27 cellular contexts compared by ENCODE assay signal in genomic region chr7:5432691-5433090, GRCh38. TPM values are rescaled to one million over a fixed set of nuclear protein-coding genes. Genes with fewer than 3 reads are reported as not detected.
A peak's percentile ranks its signal among the peaks of the same experiment; 100 is the strongest.
DNase-seq lines count a peak whose midpoint lies in the region; ATAC-seq, FAIRE-seq and TF ChIP-seq lines count a peak whose summit lies in the region.
"Had no signal": no experiment of that assay in that cellular context is flagged by ENCODE, and none has a peak within 500 bp of the region (broad histone marks: within the 10 kb centered on the region; RNA-seq: fewer than 3 reads in every experiment).

No MANE protein-coding gene starts in this region.

- H2AFZ ChIP-seq in K562 (ENCODE audit: low read depth, low read length), result no peak overlapping the region

- in situ Hi-C loops in K562 (cut with MboI), result no loop called here

- H3K36me3 Mint-ChIP-seq in WTC11 (peaks cover 27% of the 10 kb centered on the region), neural crest cell (ENCODE audit: low read depth) (peaks cover 13% of the 10 kb centered on the region)

- H3K79me2 ChIP-seq in K562 (ENCODE audit: control insufficient read depth, insufficient read depth, low read length), result peaks cover 25% of the 10 kb centered on the region

- no peak for TF ChIP-seq RAD21 in K562 (CRISPR knock-in tag; conservative IDR thresholded peaks at IDR 0.05 in 1 of 2, IDR thresholded peaks at IDR 0.05 in 1 of 2)

- no peak for TF ChIP-seq POLR2A in K562 (conservative IDR thresholded peaks at IDR 0.05)

- CTCF ChIA-PET in RWPE1 (lab: Yijun Ruan, JAX), result no interaction called here
- CTCF ChIA-PET in WTC11 (lab: Charles Lee), result no interaction called here
- CTCF ChIA-PET in K562 (lab: Yijun Ruan, JAX; ENCODE audit: low intra/inter-chr PET ratio), result no interaction called here

- no TSS peak for BruUV-seq in K562 (replicated peaks; lab: Mats Ljungman, UMichigan)

- no peak overlapping the region for H3K27ac Mint-ChIP-seq in WTC11
- H3K27ac Mint-ChIP-seq in neural crest cell (ENCODE audit: unreplicated experiment), result no peak overlapping the region
- H3K27ac Mint-ChIP-seq: B cell; CD4-positive, alpha-beta T cell; CD8-positive, alpha-beta T cell had no signal

- intact Hi-C loops in K562 (cut with micrococcal nuclease), result no loop called here

- peak overlapping the region; percentile 100 for H3K27ac ChIP-seq in RWPE1
- no peak overlapping the region for H3K27ac ChIP-seq in K562 (ENCODE audit: extremely low read depth, low read depth, low read length)
- H3K27ac ChIP-seq: A549; BLaER1 treated with 17β-estradiol and CSF1 and Interleukin-3, amounts not matched to agents 10 nM and 100 nM; C4-2B had no signal

- no peaks in the 10 kb centered on the region for H3K9me3 ChIP-seq in K562 (replicated peaks; ENCODE audit: control insufficient read depth, insufficient read depth, low read depth, low read length)

- no peak overlapping the region for H3K4me2 ChIP-seq in K562 (ENCODE audit: insufficient read depth, low read length)
- H3K4me2 ChIP-seq: A549; BLaER1 treated with 17β-estradiol and CSF1 and Interleukin-3, amounts not matched to agents 10 nM and 100 nM had no signal

- no peaks in the 10 kb centered on the region for H3K9me1 ChIP-seq in K562 (ENCODE audit: control insufficient read depth, insufficient read depth, low read length)

- H3K4me1 ChIP-seq in K562 (replicated peaks in 1 of 2; ENCODE audit: control insufficient read depth in 2 of 2, insufficient read depth in 2 of 2, low read length in 2 of 2), result peaks cover 29 to 38% of the 10 kb centered on the region in 2 experiments
- H3K4me1 ChIP-seq: A549 had no signal

- FAIRE-seq in K562 (lab: Jason Lieb, UNC), result no peak
- FAIRE-seq: A549, D721Med, GM12878, GM12892, GM18507 had no signal

- H3K27me3 Mint-ChIP-seq in WTC11 (ENCODE audit: low read depth) (peaks cover 74% of the 10 kb centered on the region), neural crest cell (ENCODE audit: low read depth) (peaks cover 2% of the 10 kb centered on the region)

- WGBS in K562 (ENCODE audit: insufficient coverage, low coverage, missing lambda C conversion rate), result 49% methylated on average over 3 of the region's 3 CpGs

- DNase-seq in RWPE1 (ENCODE audit: low spot score) (no peak), WTC11 (ENCODE audit: low spot score) (no peak), K562 (ENCODE audit: extremely low read depth in 1 of 4, low spot score in 3 of 4) (no peak), neural crest cell (ENCODE audit: low read depth, low spot score) (no peak), 8988T (no peak), DMS114 treated with DMSO at 0.1 percent for 48 hours (lab: John Stamatoyannopoulos, UW; ENCODE audit: unreplicated experiment) (no peak)
- DNase-seq: AML-193; Caco-2; Calu3; CD4-positive, alpha-beta T cell; CD8-positive, alpha-beta T cell; DMS153; DMS53; DMS79; DND-41; EL; GDM1 had no signal

- peaks cover 14% of the 10 kb centered on the region for H3K9me3 Mint-ChIP-seq in WTC11
- H3K9me3 Mint-ChIP-seq in neural crest cell, result peaks cover 2% of the 10 kb centered on the region
- H3K9me3 Mint-ChIP-seq: CD4-positive, alpha-beta T cell had no signal

- TF ChIP-seq CTCF in RWPE1 (conservative IDR thresholded peaks at IDR 0.05; ENCODE audit: low read depth), result no peak
- no peak for TF ChIP-seq CTCF in WTC11 (IDR thresholded peaks at IDR 0.05)
- TF ChIP-seq CTCF in K562 (IDR thresholded peaks at IDR 0.05 in 2 of 3, conservative IDR thresholded peaks at IDR 0.05 in 1 of 3; ENCODE audit: insufficient read depth in 2 of 3, low read depth in 1 of 3, low read length in 3 of 3), result no peak
- no peak for TF ChIP-seq CTCF in neural crest cell (conservative IDR thresholded peaks at IDR 0.05)

- no peak for TF ChIP-seq EP300 in K562 (IDR thresholded peaks at IDR 0.05; ENCODE audit: low read length)

- H3K27me3 ChIP-seq in K562 (ENCODE audit: control insufficient read depth in 2 of 2, insufficient read depth in 2 of 2, low read length in 2 of 2), result no peaks in the 10 kb centered on the region

- 0 out of 2 replicates have a peak, but pooled peaks cover 3% of the 10 kb centered on the region for H4K20me1 ChIP-seq in K562 (replicated peaks; ENCODE audit: control insufficient read depth, insufficient read depth, low read length)

- no peaks in the 10 kb centered on the region for H3K36me3 ChIP-seq in K562 (ENCODE audit: control insufficient read depth, insufficient read depth, low read length)

- H3K4me3 Mint-ChIP-seq in WTC11 (no peak overlapping the region), neural crest cell (peak overlapping the region; percentile 82)
- H3K4me3 Mint-ChIP-seq: B cell; CD4-positive, alpha-beta T cell; CD8-positive, alpha-beta T cell had no signal

- no peak overlapping the region for H3K9ac ChIP-seq in K562 (ENCODE audit: insufficient read depth in 1 of 2, low read depth in 2 of 2, low read length in 2 of 2)
- H3K9ac ChIP-seq: BLaER1 treated with 17β-estradiol and CSF1 and Interleukin-3, amounts not matched to agents 10 nM and 100 nM had no signal

- no peak for ATAC-seq in WTC11
- ATAC-seq in K562, result no peak
- ATAC-seq in HG03442 (IDR thresholded peaks at IDR 0.05; ENCODE audit: unreplicated experiment), result no peak
- ATAC-seq in GM19452 (IDR thresholded peaks at IDR 0.05; ENCODE audit: unreplicated experiment), result no peak
- ATAC-seq: A549; CD8-positive, alpha-beta T cell; GM12878 had no signal

- no peak overlapping the region for H3K4me3 ChIP-seq in K562
- H3K4me3 ChIP-seq: A549; BLaER1 treated with 17β-estradiol and CSF1 and Interleukin-3, amounts not matched to agents 10 nM and 100 nM; GM12878 had no signal

- H3K4me1 Mint-ChIP-seq in WTC11 (peaks cover 18% of the 10 kb centered on the region), neural crest cell (peaks cover 44% of the 10 kb centered on the region)

- POLR2A ChIA-PET in RWPE1 (lab: Yijun Ruan, JAX; ENCODE audit: low non-redundant PET), result no interaction called here
- POLR2A ChIA-PET in WTC11 (lab: Charles Lee), result no interaction called here
- POLR2A ChIA-PET in K562 (lab: Yijun Ruan, JAX), result interaction anchor here (1.2 kb wide), 1 partner anchor 11 kb away, joined by 3 read pairs; no protein-coding TSS in a partner anchor

TF ChIP-seq in WTC11, 78 proteins besides CTCF, POLR2A, EP300 and RAD21 (continues in another document):
- peak; percentile 81; the same call in 1 of the 2 replicates for TF ChIP-seq ZNF121 (CRISPR knock-in tag; IDR thresholded peaks at IDR 0.05)

TF ChIP-seq in K562, 482 proteins besides CTCF, POLR2A, EP300 and RAD21:
- no peak for TF ChIP-seq ZNF354B (CRISPR knock-in tag; IDR thresholded peaks at IDR 0.05)
- peak; percentile 75 for TF ChIP-seq ZNF121 (CRISPR knock-in tag; conservative IDR thresholded peaks at IDR 0.05)

RNA-seq across cellular contexts. Expression of gene TNRC18, which starts 9.1 kb away (rescaled TPM):
- total RNA-seq in WTC11 (2021) (29.1 to 55.0 TPM (median 34.2 TPM) in 3 replicates), K562 (2014; rRNA removed) (14.3 and 18.0 TPM in 2 replicates), K562 (2014; rRNA removed; fragmentation: Illumina TruSeq; extraction: Trizol) (10.8 and 12.1 TPM in 2 replicates), K562 (2015; rRNA removed; fragmentation: Illumina TruSeq; extraction: Trizol) (19.8 and 23.5 TPM in 2 replicates), K562 (2021) (29.8 and 43.2 TPM in 2 replicates), neural crest cell (68.0 and 69.8 TPM in 2 replicates)
- 41.9 and 74.6 TPM in 2 replicates for total RNA-seq in K562 (2011; cell fraction: chromatin; rRNA removed; ENCODE audit: low replicate concordance)
- 31.5 and 35.9 TPM in 2 replicates for total RNA-seq in K562 (2011; cell fraction: nucleolus; rRNA removed)
- 35.6 and 54.7 TPM in 2 replicates for total RNA-seq in K562 (2011; cell fraction: nucleoplasm; rRNA removed)
- polyA plus RNA-seq in K562 (2011; rRNA removed) (3.2 and 4.2 TPM in 2 replicates), K562 (2014; fragmentation: Illumina TruSeq; extraction: Trizol) (22.3 and 22.7 TPM in 2 replicates), K562 (2014; fragmentation: Nextera tagmentation; extraction: Ambion mirVana) (under 1 TPM; 0.03 TPM), K562 (2014; rRNA removed) (19.2 and 27.2 TPM in 2 replicates)
- polyA plus RNA-seq in K562 (2011; cell fraction: cytosol; rRNA removed), result 3.5 and 8.3 TPM in 2 replicates
- 12.6 and 17.1 TPM in 2 replicates for polyA plus RNA-seq in K562 (2011; cell fraction: nucleus; rRNA removed)
- 25.7 and 34.0 TPM in 2 replicates for polyA plus RNA-seq in K562 (2012)
- 10.0 and 10.2 TPM in 2 replicates for polyA minus RNA-seq in K562 (2011; rRNA and poly(A)+ RNA removed)
- 18.2 and 26.2 TPM in 2 replicates for polyA minus RNA-seq in K562 (2011; cell fraction: cytosol; rRNA and poly(A)+ RNA removed)
- polyA minus RNA-seq in K562 (2011; cell fraction: nucleus; rRNA and poly(A)+ RNA removed), result 11.3 and 12.7 TPM in 2 replicates
